8 cellular contexts compared by ENCODE assay signal in the genomic region with DNA sequence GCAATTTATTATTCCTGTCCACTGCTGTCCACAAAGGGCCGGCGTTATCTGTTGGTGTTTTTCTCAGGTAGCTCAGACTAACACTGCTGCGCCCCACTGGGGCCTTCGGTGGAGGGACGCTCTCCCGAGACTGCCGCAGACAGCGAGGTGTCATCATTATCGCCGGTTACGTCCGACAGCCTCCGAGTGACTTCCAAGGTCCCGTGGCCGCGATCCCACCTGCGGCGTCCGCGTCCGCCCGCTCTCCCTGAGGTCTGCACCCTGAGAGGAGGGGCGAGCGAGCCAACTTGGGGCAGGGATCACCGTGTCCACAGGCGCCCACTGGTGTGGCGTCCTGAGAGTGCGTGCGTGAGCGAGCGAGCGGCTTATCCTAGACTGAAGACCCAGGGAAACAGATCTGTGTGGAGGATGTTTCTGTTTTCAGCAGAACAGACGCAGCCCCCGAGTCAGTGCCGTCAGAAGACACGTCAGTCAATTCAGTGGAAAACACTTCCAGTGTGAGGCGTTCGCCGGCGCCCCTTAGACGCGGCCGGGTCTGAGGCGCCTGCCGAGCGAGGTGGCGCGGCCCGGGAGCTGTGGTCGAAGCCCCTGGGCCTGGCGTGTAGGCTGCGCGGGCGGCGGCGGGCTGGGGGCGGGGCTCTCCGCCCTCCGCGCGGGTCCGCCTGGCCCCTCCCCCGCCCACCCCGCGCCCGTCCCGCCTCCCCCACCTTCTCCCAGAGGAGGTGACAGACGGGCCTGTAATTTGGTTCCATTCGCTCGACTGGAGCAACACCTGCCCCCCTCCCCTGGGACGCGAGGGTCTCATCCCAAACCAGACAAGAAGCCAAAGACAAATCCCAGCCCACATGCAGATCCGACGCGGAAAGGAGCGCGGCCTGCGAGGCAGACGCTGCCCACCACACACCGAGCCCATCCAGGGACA. TPM values are rescaled to one million over a fixed set of nuclear protein-coding genes. Genes with fewer than 3 reads are reported as not detected.
DNase-seq lines count a peak whose midpoint lies in the region; ATAC-seq, FAIRE-seq and TF ChIP-seq lines count a peak whose summit lies in the region.

No MANE protein-coding gene starts in this region.

- H3K9me3 ChIP-seq in breast epithelium (no peaks in the 10 kb centered on the region), keratinocyte (ENCODE audit: control insufficient read depth, low read depth, low read length) (no peaks in the 10 kb centered on the region)

- H3K79me2 ChIP-seq in keratinocyte (ENCODE audit: control insufficient read depth, insufficient read depth, low read length) = no peaks in the 10 kb centered on the region

- POLR2A ChIA-PET in MCF 10A (lab: Yijun Ruan, JAX) = interaction anchor here (1.6 kb wide), 1 partner anchor 13 kb away, joined by 5 read pairs; no protein-coding TSS in a partner anchor

- no peaks in the 10 kb centered on the region for H3K27me3 Mint-ChIP-seq in MCF 10A (ENCODE audit: insufficient read depth, unreplicated experiment)

- H3K4me3 ChIP-seq in breast epithelium (peak overlapping the region; percentile 34 to 74 (median 52)), brain microvascular endothelial cell (ENCODE audit: low read depth, low read length) (peak overlapping the region; percentile 43), keratinocyte (ENCODE audit: control insufficient read depth in 2 of 3, extremely low read depth in 1 of 3, insufficient read depth in 2 of 3, low read depth in 1 of 3, low read length in 3 of 3) (peak overlapping the region in 1 of 3 experiments; percentile 44)

- H3K27me3 ChIP-seq in breast epithelium = peaks cover 0 to 19% of the 10 kb centered on the region in 2 donors
- H3K27me3 ChIP-seq in brain microvascular endothelial cell (replicated peaks) = peaks cover 19% of the 10 kb centered on the region
- no peaks in the 10 kb centered on the region for H3K27me3 ChIP-seq in keratinocyte (ENCODE audit: control insufficient read depth, extremely low read depth, insufficient read depth, low read length)

- in situ Hi-C loops in brain microvascular endothelial cell (cut with HindIII; ENCODE audit: low pct_ligation_motif_present, low sequenced_read_pairs) = no loop called here

- H3K4me3 Mint-ChIP-seq in MCF 10A (ENCODE audit: unreplicated experiment) = no peak overlapping the region
- peak overlapping the region; percentile 43 for H3K4me3 Mint-ChIP-seq in stimulated activated effector memory CD8-positive, alpha-beta T cell treated with anti-CD3 and anti-CD28 coated beads, Interleukin-12 subunit alpha, Interleukin-12 subunit beta, amount 100 ng/mL, for 72 hours

- DNase-seq in breast epithelium (ENCODE audit: low spot score in 2 of 2) = no peak
- DNase-seq in MCF 10A (ENCODE audit: unreplicated experiment) = no peak
- peak; percentile 34 for DNase-seq in brain microvascular endothelial cell
- DNase-seq in keratinocyte (ENCODE audit: low read depth, low spot score) = no peak
- no peak for DNase-seq in stimulated activated effector memory CD8-positive, alpha-beta T cell treated with anti-CD3 and anti-CD28 coated beads, Interleukin-12 subunit alpha, Interleukin-12 subunit beta, amount 100 ng/mL, for 72 hours (ENCODE audit: low spot score in 2 of 2)
- no peak for DNase-seq in putamen (ENCODE audit: low spot score)

- no peak for FAIRE-seq in keratinocyte (lab: Jason Lieb, UNC)

- no peak for TF ChIP-seq POLR2A in breast epithelium (IDR thresholded peaks at IDR 0.05)

- no TSS peak for BruUV-seq in MCF 10A (replicated peaks; lab: Mats Ljungman, UMichigan)

- no peaks in the 10 kb centered on the region for H3K36me3 ChIP-seq in breast epithelium
- H3K36me3 ChIP-seq in brain microvascular endothelial cell (replicated peaks) = no peaks in the 10 kb centered on the region
- no peaks in the 10 kb centered on the region for H3K36me3 ChIP-seq in keratinocyte (ENCODE audit: control insufficient read depth in 2 of 2, extremely low read depth in 1 of 2, insufficient read depth in 2 of 2, low read length in 2 of 2)

- peak overlapping the region; percentile 71 for H3K4me2 ChIP-seq in keratinocyte (ENCODE audit: control insufficient read depth, extremely low read depth, insufficient read depth, low read depth, low read length)

- H3K4me1 ChIP-seq in breast epithelium = no peaks in the 10 kb centered on the region
- peaks cover 28% of the 10 kb centered on the region for H3K4me1 ChIP-seq in keratinocyte (ENCODE audit: control insufficient read depth, extremely low read depth, insufficient read depth, low read length)

- CTCF ChIA-PET in MCF 10A (lab: Yijun Ruan, JAX) = no interaction called here

- no peaks in the 10 kb centered on the region for H3K36me3 Mint-ChIP-seq in MCF 10A (ENCODE audit: insufficient read depth, unreplicated experiment)
- no peaks in the 10 kb centered on the region for H3K36me3 Mint-ChIP-seq in stimulated activated effector memory CD8-positive, alpha-beta T cell treated with anti-CD3 and anti-CD28 coated beads, Interleukin-12 subunit alpha, Interleukin-12 subunit beta, amount 100 ng/mL, for 72 hours

- no peaks in the 10 kb centered on the region for H4K20me1 ChIP-seq in keratinocyte (ENCODE audit: control insufficient read depth, extremely low read depth, insufficient read depth, low read length)

- H3K4me1 Mint-ChIP-seq in MCF 10A (ENCODE audit: insufficient read depth, unreplicated experiment) = peaks cover 9% of the 10 kb centered on the region
- H3K4me1 Mint-ChIP-seq in stimulated activated effector memory CD8-positive, alpha-beta T cell treated with anti-CD3 and anti-CD28 coated beads, Interleukin-12 subunit alpha, Interleukin-12 subunit beta, amount 100 ng/mL, for 72 hours = peaks cover 10% of the 10 kb centered on the region

- H3K9me3 Mint-ChIP-seq in MCF 10A (ENCODE audit: unreplicated experiment) = no peaks in the 10 kb centered on the region
- H3K9me3 Mint-ChIP-seq in stimulated activated effector memory CD8-positive, alpha-beta T cell treated with anti-CD3 and anti-CD28 coated beads, Interleukin-12 subunit alpha, Interleukin-12 subunit beta, amount 100 ng/mL, for 72 hours = no peaks in the 10 kb centered on the region

- H3K9me1 ChIP-seq in keratinocyte (ENCODE audit: control insufficient read depth, extremely low read depth, insufficient read depth, low read length) = no peaks in the 10 kb centered on the region

- peak overlapping the region; percentile 87 for H2AFZ ChIP-seq in keratinocyte (ENCODE audit: control insufficient read depth, low read length)

- intact Hi-C loops in breast epithelium (cut with DNase I; ENCODE audit: low total_unique reads) = no loop called here
- intact Hi-C loops in MCF 10A (cut with micrococcal nuclease) = loop anchor here (5.0 kb wide), 1 partner anchor 149 kb away; the partner anchor contains the start of gene SLC22A15

- ATAC-seq in stimulated activated effector memory CD8-positive, alpha-beta T cell treated with anti-CD3 and anti-CD28 coated beads, Interleukin-12 subunit alpha, Interleukin-12 subunit beta, amount 100 ng/mL, for 72 hours = peak; percentile 56
- ATAC-seq in GM18858 (IDR thresholded peaks at IDR 0.05; ENCODE audit: unreplicated experiment) (no peak), GM19328 (IDR thresholded peaks at IDR 0.05; ENCODE audit: unreplicated experiment) (no peak)

- H3K27ac ChIP-seq in breast epithelium = no peak overlapping the region
- no peak overlapping the region for H3K27ac ChIP-seq in brain microvascular endothelial cell
- peak overlapping the region; percentile 71 for H3K27ac ChIP-seq in keratinocyte (ENCODE audit: control insufficient read depth, insufficient read depth, low read length)

- peak overlapping the region; percentile 48 for H3K9ac ChIP-seq in keratinocyte (ENCODE audit: control insufficient read depth, extremely low read depth, insufficient read depth, low read length)

- TF ChIP-seq CTCF in breast epithelium (IDR thresholded peaks at IDR 0.05) (no peak), MCF 10A (IDR thresholded peaks at IDR 0.05; ENCODE audit: unreplicated experiment) (no peak), brain microvascular endothelial cell (IDR thresholded peaks at IDR 0.05; ENCODE audit: low read depth, low read length, missing control alignments) (no peak), keratinocyte (optimal IDR thresholded peaks at IDR 0.05 in 1 of 3, IDR thresholded peaks at IDR 0.05 in 1 of 3, conservative IDR thresholded peaks at IDR 0.05 in 1 of 3; ENCODE audit: extremely low read depth in 1 of 3, insufficient read depth in 2 of 3, low read length in 3 of 3) (no peak)

- dilution Hi-C loops in keratinocyte (cut with MboI; ENCODE audit: extremely low pct_ligation_motif_present, low sequenced_read_pairs) = no loop called here

- H3K27ac Mint-ChIP-seq in MCF 10A (ENCODE audit: low read depth, unreplicated experiment) = no peak overlapping the region
- H3K27ac Mint-ChIP-seq in stimulated activated effector memory CD8-positive, alpha-beta T cell treated with anti-CD3 and anti-CD28 coated beads, Interleukin-12 subunit alpha, Interleukin-12 subunit beta, amount 100 ng/mL, for 72 hours = no peak overlapping the region

RNA-seq across cellular contexts. Expression of gene NHLH2, which starts 12.6 kb away (rescaled TPM):
- total RNA-seq in breast epithelium (not detected), MCF 10A (2022) (not detected in 2 replicates)
- polyA plus RNA-seq in keratinocyte = 0.19 to 0.27 TPM (median 0.21 TPM) in 3 replicates
- polyA plus RNA-seq in keratinocyte (2011; ENCODE audit: low read depth) = 0.25 TPM
- 0.13 TPM in 2 replicates for polyA plus RNA-seq in keratinocyte (2011; cell fraction: cytosol; rRNA removed)
- polyA plus RNA-seq in keratinocyte (2011; cell fraction: nucleus; rRNA removed) = 0.59 and 0.63 TPM in 2 replicates
- 0.39 and 0.79 TPM in 2 replicates for polyA plus RNA-seq in keratinocyte (2012; ENCODE audit: low replicate concordance)
- 0.16 TPM in 1 of 3 replicates, not detected in the others for polyA minus RNA-seq in keratinocyte
- polyA minus RNA-seq in keratinocyte (2011; cell fraction: cytosol; rRNA and poly(A)+ RNA removed) = not detected
- polyA minus RNA-seq in keratinocyte (2011; cell fraction: nucleus; rRNA and poly(A)+ RNA removed) = 0.11 and 0.16 TPM in 2 replicates

RNA-seq across cellular contexts. Expression of gene CASQ2, which starts 59.8 kb away (rescaled TPM):
- total RNA-seq in breast epithelium = 1 to 10 TPM; 2.1 to 3.3 (median 2.6) TPM
- total RNA-seq in MCF 10A (2022) = not detected in 2 replicates
- 0.02 to 0.06 TPM (median 0.04 TPM) in 3 replicates for polyA plus RNA-seq in keratinocyte
- polyA plus RNA-seq in keratinocyte (2011; ENCODE audit: low read depth) = not detected
- polyA plus RNA-seq in keratinocyte (2011; cell fraction: cytosol; rRNA removed) = 0.03 and 0.04 TPM in 2 replicates
- polyA plus RNA-seq in keratinocyte (2011; cell fraction: nucleus; rRNA removed) = 0.09 TPM in 1 of 2 replicates, not detected in the other
- polyA plus RNA-seq in keratinocyte (2012; ENCODE audit: low replicate concordance) = not detected in 2 replicates
- 0.10 TPM in 1 of 3 replicates, not detected in the others for polyA minus RNA-seq in keratinocyte
- not detected for polyA minus RNA-seq in keratinocyte (2011; cell fraction: cytosol; rRNA and poly(A)+ RNA removed)
- not detected in 2 replicates for polyA minus RNA-seq in keratinocyte (2011; cell fraction: nucleus; rRNA and poly(A)+ RNA removed)
